8 cellular contexts compared by ENCODE assay signal in the genomic region with DNA sequence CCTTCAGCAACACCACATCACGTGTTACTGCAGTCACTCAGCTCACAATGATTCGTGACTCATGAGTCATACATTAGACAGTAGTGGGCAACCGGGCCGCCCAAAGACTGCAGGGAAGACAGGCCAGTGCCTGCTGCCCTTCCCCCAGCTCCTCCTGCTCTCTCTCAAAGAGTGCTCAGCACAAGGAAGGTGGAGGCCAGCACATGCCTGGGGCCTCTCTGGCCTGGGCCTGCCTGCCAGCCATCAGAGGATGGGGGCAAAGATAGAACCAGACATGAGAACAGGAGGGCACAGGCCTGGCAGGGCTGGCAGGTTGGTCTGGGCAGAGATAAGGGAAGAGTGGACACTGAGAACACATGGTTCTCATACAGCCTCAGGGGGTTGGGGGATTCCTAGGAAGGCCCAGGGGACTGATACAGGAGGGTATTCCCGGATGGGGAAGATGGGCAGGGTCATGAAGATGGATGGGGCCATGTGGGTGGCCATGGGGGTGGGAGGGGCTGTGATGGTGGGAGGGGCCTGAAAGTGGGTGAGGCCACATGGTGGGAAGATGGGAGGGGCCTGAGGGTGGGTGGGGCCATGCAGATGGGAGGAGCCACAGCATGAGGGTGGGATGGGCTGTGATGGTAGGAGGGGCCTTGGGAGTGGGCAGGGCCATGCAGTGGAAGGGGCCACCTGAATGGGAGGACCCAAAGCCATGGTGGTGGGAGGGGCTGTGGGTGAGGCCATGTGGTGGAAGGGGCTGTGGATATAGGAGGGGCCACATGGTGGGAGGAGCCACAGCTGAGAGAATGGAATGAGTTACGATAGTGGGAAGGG. TPM values are rescaled to one million over a fixed set of nuclear protein-coding genes. Genes with fewer than 3 reads are reported as not detected.
DNase-seq lines count a peak whose midpoint lies in the region; ATAC-seq and TF ChIP-seq lines count a peak whose summit lies in the region.

No MANE protein-coding gene starts in this region.

- peak overlapping the region; percentile 76 for H2BK20ac ChIP-seq in IMR-90 (ENCODE audit: low read depth, low read length)

- POLR2A ChIA-PET in IMR-90 (lab: Charles Lee; ENCODE audit: unreplicated experiment): no interaction called here

- no peaks in the 10 kb centered on the region for H3K27me3 Mint-ChIP-seq in activated T-helper 2 cell treated with anti-CD3 and anti-CD28 coated beads, Interferon-gamma antibody, Interleukin-2, Interleukin-4, amounts not matched to agents 10 μg/mL and 5 μg/mL and 100 μg/mL, durations not matched to agents 14 hours and 24 hours and 36 hours (ENCODE audit: low read depth)

- H3K4me3 Mint-ChIP-seq in activated T-helper 2 cell treated with anti-CD3 and anti-CD28 coated beads, Interferon-gamma antibody, Interleukin-2, Interleukin-4, amounts not matched to agents 10 μg/mL and 5 μg/mL and 100 μg/mL, durations not matched to agents 14 hours and 24 hours and 36 hours (ENCODE audit: low read depth): no peak overlapping the region

- peak overlapping the region; percentile 96 for H3K4ac ChIP-seq in IMR-90 (ENCODE audit: low read depth, low read length)

- H3K14ac ChIP-seq in IMR-90 (replicated peaks; ENCODE audit: low read depth, low read length): peak overlapping the region; percentile 87

- H3K9ac ChIP-seq in IMR-90 (ENCODE audit: low read depth, low read length): peak overlapping the region; percentile 19; the same call in 1 of the 2 replicates

- H3K36me3 ChIP-seq in IMR-90 (ENCODE audit: control insufficient read depth, insufficient read depth, low read length) (peaks cover 56% of the 10 kb centered on the region), thyroid gland (peaks cover 71 to 76% of the 10 kb centered on the region in 2 donors)

- peak overlapping the region; percentile 91 for H2AFZ ChIP-seq in IMR-90 (replicated peaks; ENCODE audit: low read length, poor library complexity)

- H3K27me3 ChIP-seq in IMR-90 (ENCODE audit: control insufficient read depth, insufficient read depth, low read length) (no peaks in the 10 kb centered on the region), thyroid gland (no peaks in the 10 kb centered on the region)

- peak overlapping the region; percentile 89 for H2BK5ac ChIP-seq in IMR-90 (ENCODE audit: low read depth, low read length, poor library complexity, severe bottlenecking)

- H2AK9ac ChIP-seq in IMR-90 (replicated peaks; ENCODE audit: low read depth, low read length, poor library complexity): peak overlapping the region; percentile 98

- H3K27ac Mint-ChIP-seq in activated T-helper 2 cell treated with anti-CD3 and anti-CD28 coated beads, Interferon-gamma antibody, Interleukin-2, Interleukin-4, amounts not matched to agents 10 μg/mL and 5 μg/mL and 100 μg/mL, durations not matched to agents 14 hours and 24 hours and 36 hours: no peak overlapping the region

- peak overlapping the region; percentile 88 for H4K91ac ChIP-seq in IMR-90 (ENCODE audit: insufficient read depth, low read depth, low read length)

- H4K5ac ChIP-seq in IMR-90 (ENCODE audit: low read depth, low read length): peak overlapping the region; percentile 27; the same call in 1 of the 2 replicates

- TF ChIP-seq POLR2A in IMR-90 (IDR thresholded peaks at IDR 0.05; ENCODE audit: low read depth, low read length): no peak
- TF ChIP-seq POLR2A in thyroid gland (IDR thresholded peaks at IDR 0.05): no peak

- WGBS in IMR-90 (ENCODE audit: extremely low coverage in 2 of 2, insufficient read length in 1 of 2), 2 experiments: 80% methylated on average over 1 of the region's 6 CpGs; no CpG with 5 or more reads in 1 of the 2 experiments
- WGBS in thyroid gland, 2 donors: 86 to 89% methylated on average over 2 to 6 of the region's 6 CpGs

- H4K20me1 ChIP-seq in IMR-90 (ENCODE audit: insufficient read depth, low read length): peaks cover 3% of the 10 kb centered on the region; the same call in 1 of the 2 replicates

- peak overlapping the region; percentile 26 for H3K18ac ChIP-seq in IMR-90 (ENCODE audit: low read depth, low read length)

- H3K79me1 ChIP-seq in IMR-90 (ENCODE audit: low read depth in 1 of 2, low read length in 2 of 2): peaks cover 5 to 25% of the 10 kb centered on the region in 2 experiments; a peak in 3 of 4 replicates

- H4K8ac ChIP-seq in IMR-90 (ENCODE audit: low read depth in 2 of 2, low read length in 2 of 2): peak overlapping the region; percentile 38 to 76

- H2BK120ac ChIP-seq in IMR-90 (ENCODE audit: low read depth, low read length): peak overlapping the region; percentile 78

- peak overlapping the region; percentile 38; the same call in 1 of the 2 replicates for H3K56ac ChIP-seq in IMR-90 (ENCODE audit: extremely low read depth, insufficient read depth, low read length)

- in situ Hi-C loops in IMR-90 (cut with MboI; ENCODE audit: low sequenced_read_pairs): no loop called here

- no peak overlapping the region for H3K4me3 ChIP-seq in IMR-90 (ENCODE audit: insufficient read depth, low read depth, low read length)
- no peak overlapping the region for H3K4me3 ChIP-seq in thyroid gland (replicated peaks in 1 of 3)

- CTCF ChIA-PET in IMR-90 (lab: Yijun Ruan, JAX): interaction anchor here (0.6 to 1.1 kb wide), 3 partner anchors 83 to 103 kb away, joined by 3 to 8 read pairs (median 4); no protein-coding TSS in a partner anchor

- peak overlapping the region; percentile 59 for H3K27ac ChIP-seq in IMR-90 (ENCODE audit: insufficient read depth, low read length)
- peak overlapping the region in 1 of 3 donors; percentile 38 for H3K27ac ChIP-seq in thyroid gland

- peaks cover 4% of the 10 kb centered on the region for H3K9me1 ChIP-seq in IMR-90 (ENCODE audit: insufficient read depth, low read length)

- ATAC-seq in IMR-90 (ENCODE audit: low read depth) (peak; percentile 95), GM19324 (IDR thresholded peaks at IDR 0.05; ENCODE audit: low FRiP score, unreplicated experiment) (no peak)

- no peak for TF ChIP-seq CTCF in IMR-90 (conservative IDR thresholded peaks at IDR 0.05; ENCODE audit: low read depth, low read length)
- no peak for TF ChIP-seq CTCF in thyroid gland (IDR thresholded peaks at IDR 0.05)

- peak overlapping the region; percentile 57; the same call in 2 of the 3 replicates for H2BK15ac ChIP-seq in IMR-90 (ENCODE audit: low read depth, low read length)

- intact Hi-C loops in IMR-90 (cut with micrococcal nuclease): no loop called here
- intact Hi-C loops in activated T-helper 2 cell treated with anti-CD3 and anti-CD28 coated beads, Interferon-gamma antibody, Interleukin-2, Interleukin-4, amounts not matched to agents 10 μg/mL and 5 μg/mL and 100 μg/mL, durations not matched to agents 14 hours and 24 hours and 36 hours (cut with micrococcal nuclease): no loop called here
- intact Hi-C loops in thyroid gland (cut with DNase I): no loop called here

- H3K36me3 Mint-ChIP-seq in activated T-helper 2 cell treated with anti-CD3 and anti-CD28 coated beads, Interferon-gamma antibody, Interleukin-2, Interleukin-4, amounts not matched to agents 10 μg/mL and 5 μg/mL and 100 μg/mL, durations not matched to agents 14 hours and 24 hours and 36 hours (ENCODE audit: low read depth): no peaks in the 10 kb centered on the region

- H3K4me1 ChIP-seq in IMR-90 (ENCODE audit: control insufficient read depth, insufficient read depth, low read length) (peaks cover 7% of the 10 kb centered on the region), thyroid gland (no peaks in the 10 kb centered on the region)

- H3K9me3 ChIP-seq in IMR-90 (ENCODE audit: control insufficient read depth, insufficient read depth, low read length) (no peaks in the 10 kb centered on the region), thyroid gland (no peaks in the 10 kb centered on the region)

- no TSS peak for BruUV-seq in IMR-90 (replicated peaks; lab: Mats Ljungman, UMichigan)

- H2AK5ac ChIP-seq in IMR-90 (ENCODE audit: low read depth, low read length): peak overlapping the region; percentile 99

- dilution Hi-C loops in IMR-90 (cut with HindIII; ENCODE audit: low sequenced_read_pairs, unreplicated experiment): no loop called here

- 0 out of 2 replicates have a peak overlapping the region, but pooled peaks have one; percentile 1 for H3K4me2 ChIP-seq in IMR-90 (ENCODE audit: low read depth, low read length)

- no peaks in the 10 kb centered on the region for H3K4me1 Mint-ChIP-seq in activated T-helper 2 cell treated with anti-CD3 and anti-CD28 coated beads, Interferon-gamma antibody, Interleukin-2, Interleukin-4, amounts not matched to agents 10 μg/mL and 5 μg/mL and 100 μg/mL, durations not matched to agents 14 hours and 24 hours and 36 hours (ENCODE audit: low read depth)

- H3K23ac ChIP-seq in IMR-90 (ENCODE audit: low read depth, low read length): peak overlapping the region; percentile 66; the same call in 1 of the 2 replicates

- TF ChIP-seq RAD21 in IMR-90 (IDR thresholded peaks at IDR 0.05; ENCODE audit: low read length): no peak

- no peaks in the 10 kb centered on the region for H3K9me3 Mint-ChIP-seq in activated T-helper 2 cell treated with anti-CD3 and anti-CD28 coated beads, Interferon-gamma antibody, Interleukin-2, Interleukin-4, amounts not matched to agents 10 μg/mL and 5 μg/mL and 100 μg/mL, durations not matched to agents 14 hours and 24 hours and 36 hours

- peak; percentile 67 for DNase-seq in activated CD4-positive, alpha-beta T cell treated with anti-CD3 and anti-CD28 coated beads for 48 hours
- DNase-seq in activated CD4-positive, alpha-beta T cell treated with anti-CD3 and anti-CD28 coated beads, Interleukin-2, amount 50 U/mL, for 4 hours: no peak
- DNase-seq in IMR-90 (peak; percentile 90), iris pigment epithelial cell (ENCODE audit: low read depth) (peak; percentile 86), NCI-H1092 treated with DMSO at 0.1 percent for 48 hours (lab: John Stamatoyannopoulos, UW) (no peak), thyroid gland (no peak)
- DNase-seq in activated T-helper 2 cell treated with anti-CD3 and anti-CD28 coated beads, Interferon-gamma antibody, Interleukin-2, Interleukin-4, amounts not matched to agents 10 μg/mL and 5 μg/mL and 100 μg/mL, durations not matched to agents 14 hours and 24 hours and 36 hours (ENCODE audit: low spot score): peak; percentile 23

RNA-seq across cellular contexts. Expression of gene KATNB1, which starts 29.0 kb away (rescaled TPM):
- total RNA-seq in IMR-90 (2012; rRNA removed): 10.9 and 14.2 TPM in 2 replicates
- 23.5 and 27.6 TPM in 2 replicates for polyA plus RNA-seq in IMR-90 (2012; rRNA removed)
- 15.9 and 23.1 TPM in 2 replicates for polyA plus RNA-seq in IMR-90 (2012; cell fraction: cytosol; rRNA removed)
- polyA plus RNA-seq in IMR-90 (2012; cell fraction: nucleus; rRNA removed; ENCODE audit: low replicate concordance): 67.2 and 166 TPM in 2 replicates
- total RNA-seq in activated T-helper 2 cell treated with anti-CD3 and anti-CD28 coated beads, Interferon-gamma antibody, Interleukin-2, Interleukin-4, amounts not matched to agents 10 μg/mL and 5 μg/mL and 100 μg/mL, durations not matched to agents 14 hours and 24 hours and 36 hours: 34.1 and 35.4 TPM in 2 replicates
- 10 to 100 TPM; 11.4 to 27.6 (median 26.1) TPM for total RNA-seq in thyroid gland

RNA-seq across cellular contexts. Expression of gene KIFC3, which starts 37.7 kb away (rescaled TPM):
- total RNA-seq in IMR-90 (2012; rRNA removed) (38.3 and 48.6 TPM in 2 replicates), thyroid gland (100 to 1,000 TPM in 3 of 4 donors, 10 to 100 TPM in 1; 88.8 to 153 (median 132) TPM)
- polyA plus RNA-seq in IMR-90 (2012; rRNA removed): 62.5 and 66.6 TPM in 2 replicates
- polyA plus RNA-seq in IMR-90 (2012; cell fraction: cytosol; rRNA removed): 43.3 and 62.3 TPM in 2 replicates
- 123 and 327 TPM in 2 replicates for polyA plus RNA-seq in IMR-90 (2012; cell fraction: nucleus; rRNA removed; ENCODE audit: low replicate concordance)
- total RNA-seq in activated T-helper 2 cell treated with anti-CD3 and anti-CD28 coated beads, Interferon-gamma antibody, Interleukin-2, Interleukin-4, amounts not matched to agents 10 μg/mL and 5 μg/mL and 100 μg/mL, durations not matched to agents 14 hours and 24 hours and 36 hours: 0.16 and 0.52 TPM in 2 replicates

Comparison
In these comparisons a context has a peak if more than half of its experiments do, and no peak if none do; other contexts are left out.
1. DNase-seq: peak in activated CD4-positive, alpha-beta T cell treated with anti-CD3 and anti-CD28 coated beads for 48 hours (single experiment), IMR-90 (single experiment), activated T-helper 2 cell treated with anti-CD3 and anti-CD28 coated beads, Interferon-gamma antibody, Interleukin-2, Interleukin-4, amounts not matched to agents 10 μg/mL and 5 μg/mL and 100 μg/mL, durations not matched to agents 14 hours and 24 hours and 36 hours (single experiment) and iris pigment epithelial cell (single experiment); none in activated CD4-positive, alpha-beta T cell treated with anti-CD3 and anti-CD28 coated beads, Interleukin-2, amount 50 U/mL, for 4 hours (0 of 2), NCI-H1092 treated with DMSO at 0.1 percent for 48 hours (single experiment) and thyroid gland (0 of 2).
2. RNA of gene KIFC3, which starts 37.7 kb away (total RNA-seq): 88.8 to 153 TPM in thyroid gland and 38.3 to 48.6 TPM in IMR-90; 0.16 to 0.52 TPM in activated T-helper 2 cell treated with anti-CD3 and anti-CD28 coated beads, Interferon-gamma antibody, Interleukin-2, Interleukin-4, amounts not matched to agents 10 μg/mL and 5 μg/mL and 100 μg/mL, durations not matched to agents 14 hours and 24 hours and 36 hours; every median in the first group is over 10 times any median in the second.